Comparison of ENCODE assay signal across 2 cellular contexts in genomic region chr9:111917201-111917600, GRCh38.
TF ChIP-seq lines count a peak whose summit lies in the region.

No MANE protein-coding gene starts in this region.

TF ChIP-seq in GM12878, 131 proteins besides CTCF, POLR2A, EP300 and RAD21:
- TF ChIP-seq POU2F2 (IDR thresholded peaks at IDR 0.05; ENCODE audit: borderline replicate concordance, low read depth, low read length): 0 out of 3 replicates have a peak, but pooled peaks have one; percentile 37
- 0 out of 4 replicates have a peak, but pooled peaks of 1 of the 2 experiments have one; percentile 16 for TF ChIP-seq IKZF2 (IDR thresholded peaks at IDR 0.05)
- no peak for TF ChIP-seq SREBF1 (IDR thresholded peaks at IDR 0.05; ENCODE audit: low read length)

TF ChIP-seq in HEK293T, 16 proteins besides CTCF, POLR2A, EP300 and RAD21 (continued from another document):
- TF ChIP-seq BHLHE40 (IDR thresholded peaks at IDR 0.05; ENCODE audit: borderline replicate concordance): no peak
- no peak for TF ChIP-seq FOXK2 (IDR thresholded peaks at IDR 0.05)
- no peak for TF ChIP-seq L3MBTL2 (conservative IDR thresholded peaks at IDR 0.05)
- TF ChIP-seq ELF4 (IDR thresholded peaks at IDR 0.05): no peak
- no peak for TF ChIP-seq HDGF (IDR thresholded peaks at IDR 0.05; ENCODE audit: borderline replicate concordance)
- TF ChIP-seq SP1 (IDR thresholded peaks at IDR 0.05): no peak
- TF ChIP-seq ARNT (IDR thresholded peaks at IDR 0.05): no peak
- TF ChIP-seq FOXA1 (IDR thresholded peaks at IDR 0.05): no peak
- no peak for TF ChIP-seq LEF1 (IDR thresholded peaks at IDR 0.05; ENCODE audit: borderline replicate concordance)
- TF ChIP-seq FOXM1 (IDR thresholded peaks at IDR 0.05; ENCODE audit: borderline replicate concordance): no peak
- no peak for TF ChIP-seq PKNOX1 (IDR thresholded peaks at IDR 0.05)
- no peak for TF ChIP-seq CTBP1 (IDR thresholded peaks at IDR 0.05; ENCODE audit: borderline replicate concordance)
- no peak for TF ChIP-seq NFRKB (IDR thresholded peaks at IDR 0.05)
- TF ChIP-seq SUZ12 (IDR thresholded peaks at IDR 0.05): no peak
